In genomic region chr2:219001577-219002394, GRCh38 we compare ENCODE assay signal across 1 cellular context.
A peak's percentile ranks its signal among the peaks of the same experiment; 100 is the strongest.
TF ChIP-seq lines count a peak whose summit lies in the region.

No MANE protein-coding gene starts in this region.

TF ChIP-seq in HepG2, 621 proteins besides CTCF, POLR2A, EP300 and RAD21 (continued from another document and continues in another):
- TF ChIP-seq, protein P1, sequence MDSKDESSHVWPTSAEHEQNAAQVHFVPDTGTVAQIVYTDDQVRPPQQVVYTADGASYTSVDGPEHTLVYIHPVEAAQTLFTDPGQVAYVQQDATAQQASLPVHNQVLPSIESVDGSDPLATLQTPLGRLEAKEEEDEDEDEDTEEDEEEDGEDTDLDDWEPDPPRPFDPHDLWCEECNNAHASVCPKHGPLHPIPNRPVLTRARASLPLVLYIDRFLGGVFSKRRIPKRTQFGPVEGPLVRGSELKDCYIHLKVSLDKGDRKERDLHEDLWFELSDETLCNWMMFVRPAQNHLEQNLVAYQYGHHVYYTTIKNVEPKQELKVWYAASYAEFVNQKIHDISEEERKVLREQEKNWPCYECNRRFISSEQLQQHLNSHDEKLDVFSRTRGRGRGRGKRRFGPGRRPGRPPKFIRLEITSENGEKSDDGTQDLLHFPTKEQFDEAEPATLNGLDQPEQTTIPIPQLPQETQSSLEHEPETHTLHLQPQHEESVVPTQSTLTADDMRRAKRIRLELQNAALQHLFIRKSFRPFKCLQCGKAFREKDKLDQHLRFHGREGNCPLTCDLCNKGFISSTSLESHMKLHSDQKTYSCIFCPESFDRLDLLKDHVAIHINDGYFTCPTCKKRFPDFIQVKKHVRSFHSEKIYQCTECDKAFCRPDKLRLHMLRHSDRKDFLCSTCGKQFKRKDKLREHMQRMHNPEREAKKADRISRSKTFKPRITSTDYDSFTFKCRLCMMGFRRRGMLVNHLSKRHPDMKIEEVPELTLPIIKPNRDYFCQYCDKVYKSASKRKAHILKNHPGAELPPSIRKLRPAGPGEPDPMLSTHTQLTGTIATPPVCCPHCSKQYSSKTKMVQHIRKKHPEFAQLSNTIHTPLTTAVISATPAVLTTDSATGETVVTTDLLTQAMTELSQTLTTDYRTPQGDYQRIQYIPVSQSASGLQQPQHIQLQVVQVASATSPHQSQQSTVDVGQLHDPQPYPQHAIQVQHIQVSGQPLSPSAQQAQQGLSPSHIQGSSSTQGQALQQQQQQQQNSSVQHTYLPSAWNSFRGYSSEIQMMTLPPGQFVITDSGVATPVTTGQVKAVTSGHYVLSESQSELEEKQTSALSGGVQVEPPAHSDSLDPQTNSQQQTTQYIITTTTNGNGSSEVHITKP (CRISPR knock-in tag; IDR thresholded peaks at IDR 0.05; ENCODE audit: low read depth): no peak
- TF ChIP-seq CREBL2 (CRISPR knock-in tag; IDR thresholded peaks at IDR 0.05; ENCODE audit: borderline replicate concordance) (no peak; the same call in 1 of the 2 replicates), ZNF343 (CRISPR knock-in tag; IDR thresholded peaks at IDR 0.05) (no peak), MYPOP (CRISPR knock-in tag; IDR thresholded peaks at IDR 0.05) (0 out of 2 replicates have a peak, but pooled peaks have one; percentile 61), KDM1A (CRISPR knock-in tag; IDR thresholded peaks at IDR 0.05) (no peak), MAZ (IDR thresholded peaks at IDR 0.05; ENCODE audit: borderline replicate concordance, low read depth, low read length) (peak; percentile 91; the same call in 1 of the 2 replicates), MAZ (CRISPR knock-in tag; IDR thresholded peaks at IDR 0.05; ENCODE audit: low read depth) (peak; percentile 92), ZNF121 (CRISPR knock-in tag; IDR thresholded peaks at IDR 0.05) (peak; percentile 24; the same call in 1 of the 2 replicates), JUND (CRISPR knock-in tag; IDR thresholded peaks at IDR 0.05) (no peak), SMAD9 (CRISPR knock-in tag; IDR thresholded peaks at IDR 0.05) (0 out of 2 replicates have a peak, but pooled peaks have one; percentile 42), ZNF672 (CRISPR knock-in tag; IDR thresholded peaks at IDR 0.05) (0 out of 2 replicates have a peak, but pooled peaks have one; percentile 53), ZBTB21 (CRISPR knock-in tag; IDR thresholded peaks at IDR 0.05) (no peak), RERE (CRISPR knock-in tag; IDR thresholded peaks at IDR 0.05; ENCODE audit: low read depth) (peak; percentile 97), ZFP82 (CRISPR knock-in tag; IDR thresholded peaks at IDR 0.05; ENCODE audit: borderline replicate concordance) (peak; percentile 73; the same call in 1 of the 2 replicates), ZNF619 (CRISPR knock-in tag; IDR thresholded peaks at IDR 0.05) (no peak), ZNF713 (CRISPR knock-in tag; IDR thresholded peaks at IDR 0.05) (no peak), KLF15 (CRISPR knock-in tag; IDR thresholded peaks at IDR 0.05; ENCODE audit: borderline replicate concordance) (no peak), GABPA (IDR thresholded peaks at IDR 0.05; ENCODE audit: low read depth, low read length) (no peak), GABPA (CRISPR knock-in tag; IDR thresholded peaks at IDR 0.05; ENCODE audit: low read depth) (no peak), TFAP4 (IDR thresholded peaks at IDR 0.05; ENCODE audit: borderline replicate concordance, low read depth) (peak; percentile 84; the same call in 1 of the 2 replicates), ZNF772 (CRISPR knock-in tag; IDR thresholded peaks at IDR 0.05) (peak; percentile 84; the same call in 1 of the 2 replicates)
- TF ChIP-seq, protein P2, sequence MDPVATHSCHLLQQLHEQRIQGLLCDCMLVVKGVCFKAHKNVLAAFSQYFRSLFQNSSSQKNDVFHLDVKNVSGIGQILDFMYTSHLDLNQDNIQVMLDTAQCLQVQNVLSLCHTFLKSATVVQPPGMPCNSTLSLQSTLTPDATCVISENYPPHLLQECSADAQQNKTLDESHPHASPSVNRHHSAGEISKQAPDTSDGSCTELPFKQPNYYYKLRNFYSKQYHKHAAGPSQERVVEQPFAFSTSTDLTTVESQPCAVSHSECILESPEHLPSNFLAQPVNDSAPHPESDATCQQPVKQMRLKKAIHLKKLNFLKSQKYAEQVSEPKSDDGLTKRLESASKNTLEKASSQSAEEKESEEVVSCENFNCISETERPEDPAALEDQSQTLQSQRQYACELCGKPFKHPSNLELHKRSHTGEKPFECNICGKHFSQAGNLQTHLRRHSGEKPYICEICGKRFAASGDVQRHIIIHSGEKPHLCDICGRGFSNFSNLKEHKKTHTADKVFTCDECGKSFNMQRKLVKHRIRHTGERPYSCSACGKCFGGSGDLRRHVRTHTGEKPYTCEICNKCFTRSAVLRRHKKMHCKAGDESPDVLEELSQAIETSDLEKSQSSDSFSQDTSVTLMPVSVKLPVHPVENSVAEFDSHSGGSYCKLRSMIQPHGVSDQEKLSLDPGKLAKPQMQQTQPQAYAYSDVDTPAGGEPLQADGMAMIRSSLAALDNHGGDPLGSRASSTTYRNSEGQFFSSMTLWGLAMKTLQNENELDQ (CRISPR knock-in tag; IDR thresholded peaks at IDR 0.05; ENCODE audit: borderline replicate concordance): no peak
- TF ChIP-seq, protein P3, sequence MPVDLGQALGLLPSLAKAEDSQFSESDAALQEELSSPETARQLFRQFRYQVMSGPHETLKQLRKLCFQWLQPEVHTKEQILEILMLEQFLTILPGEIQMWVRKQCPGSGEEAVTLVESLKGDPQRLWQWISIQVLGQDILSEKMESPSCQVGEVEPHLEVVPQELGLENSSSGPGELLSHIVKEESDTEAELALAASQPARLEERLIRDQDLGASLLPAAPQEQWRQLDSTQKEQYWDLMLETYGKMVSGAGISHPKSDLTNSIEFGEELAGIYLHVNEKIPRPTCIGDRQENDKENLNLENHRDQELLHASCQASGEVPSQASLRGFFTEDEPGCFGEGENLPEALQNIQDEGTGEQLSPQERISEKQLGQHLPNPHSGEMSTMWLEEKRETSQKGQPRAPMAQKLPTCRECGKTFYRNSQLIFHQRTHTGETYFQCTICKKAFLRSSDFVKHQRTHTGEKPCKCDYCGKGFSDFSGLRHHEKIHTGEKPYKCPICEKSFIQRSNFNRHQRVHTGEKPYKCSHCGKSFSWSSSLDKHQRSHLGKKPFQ (CRISPR knock-in tag; IDR thresholded peaks at IDR 0.05; ENCODE audit: insufficient replicate concordance): peak; percentile 73
- TF ChIP-seq, protein P4, sequence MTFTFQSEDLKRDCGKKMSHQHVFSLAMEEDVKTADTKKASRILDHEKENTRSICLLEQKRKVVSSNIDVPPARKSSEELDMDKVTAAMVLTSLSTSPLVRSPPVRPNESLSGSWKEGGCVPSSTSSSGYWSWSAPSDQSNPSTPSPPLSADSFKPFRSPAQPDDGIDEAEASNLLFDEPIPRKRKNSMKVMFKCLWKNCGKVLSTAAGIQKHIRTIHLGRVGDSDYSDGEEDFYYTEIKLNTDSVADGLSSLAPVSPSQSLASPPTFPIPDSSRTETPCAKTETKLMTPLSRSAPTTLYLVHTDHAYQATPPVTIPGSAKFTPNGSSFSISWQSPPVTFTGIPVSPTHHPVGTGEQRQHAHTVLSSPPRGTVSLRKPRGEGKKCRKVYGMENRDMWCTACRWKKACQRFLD (CRISPR knock-in tag; IDR thresholded peaks at IDR 0.05; ENCODE audit: borderline replicate concordance): no peak; the same call in 1 of the 2 replicates
- TF ChIP-seq, protein P5, sequence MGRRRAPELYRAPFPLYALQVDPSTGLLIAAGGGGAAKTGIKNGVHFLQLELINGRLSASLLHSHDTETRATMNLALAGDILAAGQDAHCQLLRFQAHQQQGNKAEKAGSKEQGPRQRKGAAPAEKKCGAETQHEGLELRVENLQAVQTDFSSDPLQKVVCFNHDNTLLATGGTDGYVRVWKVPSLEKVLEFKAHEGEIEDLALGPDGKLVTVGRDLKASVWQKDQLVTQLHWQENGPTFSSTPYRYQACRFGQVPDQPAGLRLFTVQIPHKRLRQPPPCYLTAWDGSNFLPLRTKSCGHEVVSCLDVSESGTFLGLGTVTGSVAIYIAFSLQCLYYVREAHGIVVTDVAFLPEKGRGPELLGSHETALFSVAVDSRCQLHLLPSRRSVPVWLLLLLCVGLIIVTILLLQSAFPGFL (CRISPR knock-in tag; IDR thresholded peaks at IDR 0.05): no peak
- TF ChIP-seq, protein P6, sequence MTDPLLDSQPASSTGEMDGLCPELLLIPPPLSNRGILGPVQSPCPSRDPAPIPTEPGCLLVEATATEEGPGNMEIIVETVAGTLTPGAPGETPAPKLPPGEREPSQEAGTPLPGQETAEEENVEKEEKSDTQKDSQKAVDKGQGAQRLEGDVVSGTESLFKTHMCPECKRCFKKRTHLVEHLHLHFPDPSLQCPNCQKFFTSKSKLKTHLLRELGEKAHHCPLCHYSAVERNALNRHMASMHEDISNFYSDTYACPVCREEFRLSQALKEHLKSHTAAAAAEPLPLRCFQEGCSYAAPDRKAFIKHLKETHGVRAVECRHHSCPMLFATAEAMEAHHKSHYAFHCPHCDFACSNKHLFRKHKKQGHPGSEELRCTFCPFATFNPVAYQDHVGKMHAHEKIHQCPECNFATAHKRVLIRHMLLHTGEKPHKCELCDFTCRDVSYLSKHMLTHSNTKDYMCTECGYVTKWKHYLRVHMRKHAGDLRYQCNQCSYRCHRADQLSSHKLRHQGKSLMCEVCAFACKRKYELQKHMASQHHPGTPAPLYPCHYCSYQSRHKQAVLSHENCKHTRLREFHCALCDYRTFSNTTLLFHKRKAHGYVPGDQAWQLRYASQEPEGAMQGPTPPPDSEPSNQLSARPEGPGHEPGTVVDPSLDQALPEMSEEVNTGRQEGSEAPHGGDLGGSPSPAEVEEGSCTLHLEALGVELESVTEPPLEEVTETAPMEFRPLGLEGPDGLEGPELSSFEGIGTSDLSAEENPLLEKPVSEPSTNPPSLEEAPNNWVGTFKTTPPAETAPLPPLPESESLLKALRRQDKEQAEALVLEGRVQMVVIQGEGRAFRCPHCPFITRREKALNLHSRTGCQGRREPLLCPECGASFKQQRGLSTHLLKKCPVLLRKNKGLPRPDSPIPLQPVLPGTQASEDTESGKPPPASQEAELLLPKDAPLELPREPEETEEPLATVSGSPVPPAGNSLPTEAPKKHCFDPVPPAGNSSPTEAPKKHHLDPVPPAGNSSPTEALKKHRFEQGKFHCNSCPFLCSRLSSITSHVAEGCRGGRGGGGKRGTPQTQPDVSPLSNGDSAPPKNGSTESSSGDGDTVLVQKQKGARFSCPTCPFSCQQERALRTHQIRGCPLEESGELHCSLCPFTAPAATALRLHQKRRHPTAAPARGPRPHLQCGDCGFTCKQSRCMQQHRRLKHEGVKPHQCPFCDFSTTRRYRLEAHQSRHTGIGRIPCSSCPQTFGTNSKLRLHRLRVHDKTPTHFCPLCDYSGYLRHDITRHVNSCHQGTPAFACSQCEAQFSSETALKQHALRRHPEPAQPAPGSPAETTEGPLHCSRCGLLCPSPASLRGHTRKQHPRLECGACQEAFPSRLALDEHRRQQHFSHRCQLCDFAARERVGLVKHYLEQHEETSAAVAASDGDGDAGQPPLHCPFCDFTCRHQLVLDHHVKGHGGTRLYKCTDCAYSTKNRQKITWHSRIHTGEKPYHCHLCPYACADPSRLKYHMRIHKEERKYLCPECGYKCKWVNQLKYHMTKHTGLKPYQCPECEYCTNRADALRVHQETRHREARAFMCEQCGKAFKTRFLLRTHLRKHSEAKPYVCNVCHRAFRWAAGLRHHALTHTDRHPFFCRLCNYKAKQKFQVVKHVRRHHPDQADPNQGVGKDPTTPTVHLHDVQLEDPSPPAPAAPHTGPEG (CRISPR knock-in tag; IDR thresholded peaks at IDR 0.05): no peak
